Comparison of ENCODE assay signal across 8 cellular contexts in genomic region chr1:115099693-115100050, GRCh38. TPM values are rescaled to one million over a fixed set of nuclear protein-coding genes. Genes with fewer than 3 reads are reported as not detected.
DNase-seq lines count a peak whose midpoint lies in the region; ATAC-seq and TF ChIP-seq lines count a peak whose summit lies in the region.
"Had no signal": no experiment of that assay in that cellular context is flagged by ENCODE, and none has a peak within 500 bp of the region (broad histone marks: within the 10 kb centered on the region; RNA-seq: fewer than 3 reads in every experiment).

No MANE protein-coding gene starts in this region.

- H2AFZ ChIP-seq in fibroblast of lung (ENCODE audit: low read length), result peak overlapping the region; percentile 24

- CTCF ChIA-PET in Panc1 (lab: Charles Lee), result no interaction called here

- no peak overlapping the region for H3K27ac ChIP-seq in Panc1 (ENCODE audit: low read length)
- H3K27ac ChIP-seq in fibroblast of lung (ENCODE audit: insufficient read depth, low read length), result peak overlapping the region; percentile 28
- H3K27ac ChIP-seq in spleen, result peak overlapping the region; percentile 54 to 93 (median 88)

- WGBS in spleen, 5 donors, result 6 to 30% (median 24%) methylated on average over 1 of the region's 1 CpG

- peak overlapping the region; percentile 27 to 57; a peak in 3 of 4 replicates for H3K4me3 ChIP-seq in Panc1 (ENCODE audit: low read depth in 2 of 2, low read length in 2 of 2)
- peak overlapping the region in 3 of 4 experiments; percentile 37 to 40 (median 39) for H3K4me3 ChIP-seq in fibroblast of lung (replicated peaks in 1 of 4; ENCODE audit: control extremely low read depth in 1 of 4, insufficient read depth in 1 of 4, low read depth in 3 of 4, low read length in 4 of 4)
- H3K4me3 ChIP-seq in spleen, result peak overlapping the region in 6 of 8 donors; percentile 2 to 61 (median 31)

- DNase-seq in Panc1 (ENCODE audit: low read depth, low spot score), result no peak
- DNase-seq in fibroblast of lung (ENCODE audit: low read depth in 2 of 2), result peak in 1 of 2 donors; percentile 50
- no peak for DNase-seq in spleen
- no peak for DNase-seq in islet precursor cell
- DNase-seq: NCI-H2171 had no signal

- ATAC-seq in GM21723 (IDR thresholded peaks at IDR 0.05; ENCODE audit: unreplicated experiment) (peak; percentile 2), Panc1 (no peak), GM21515 (IDR thresholded peaks at IDR 0.05; ENCODE audit: unreplicated experiment) (no peak), HG02588 (IDR thresholded peaks at IDR 0.05; ENCODE audit: unreplicated experiment) (no peak)

- no peaks in the 10 kb centered on the region for H3K79me2 ChIP-seq in fibroblast of lung (ENCODE audit: control insufficient read depth, insufficient read depth, low read length)

- H4K20me1 ChIP-seq in fibroblast of lung (ENCODE audit: control insufficient read depth, extremely low read depth, insufficient read depth, low read length), result no peaks in the 10 kb centered on the region

- no peak for TF ChIP-seq POLR2A in spleen (IDR thresholded peaks at IDR 0.05)

- in situ Hi-C loops in Panc1 (cut with HindIII; ENCODE audit: low pct_unique_long_range_greater_than_20kb, low sequenced_read_pairs), result no loop called here

- H3K9me3 ChIP-seq in Panc1 (ENCODE audit: control insufficient read depth, insufficient read depth, low read depth, low read length) (no peaks in the 10 kb centered on the region), fibroblast of lung (ENCODE audit: control insufficient read depth, insufficient read depth, low read depth, low read length) (no peaks in the 10 kb centered on the region), spleen (no peaks in the 10 kb centered on the region)

- TF ChIP-seq CTCF in Panc1 (IDR thresholded peaks at IDR 0.05), result no peak
- TF ChIP-seq CTCF in fibroblast of lung (conservative IDR thresholded peaks at IDR 0.05 in 1 of 2, IDR thresholded peaks at IDR 0.05 in 1 of 2; ENCODE audit: low read depth in 1 of 2, low read length in 2 of 2), result no peak
- TF ChIP-seq CTCF in spleen (IDR thresholded peaks at IDR 0.05 in 8 of 11, conservative IDR thresholded peaks at IDR 0.05 in 3 of 11), result no peak

- H3K4me1 ChIP-seq in Panc1 (ENCODE audit: control insufficient read depth, insufficient read depth, low read length) (no peaks in the 10 kb centered on the region; the same call in 1 of the 2 replicates), fibroblast of lung (ENCODE audit: control insufficient read depth, extremely low read depth, insufficient read depth, low read length) (no peaks in the 10 kb centered on the region), spleen (peaks cover 3 to 30% (median 15%) of the 10 kb centered on the region in 6 donors)

- peak overlapping the region; percentile 69 for H3K4me2 ChIP-seq in fibroblast of lung (ENCODE audit: extremely low read depth, insufficient read depth, low read length)

- POLR2A ChIA-PET in Panc1 (lab: Charles Lee), result no interaction called here

- no TSS peak for BruUV-seq in Panc1 (replicated peaks; lab: Mats Ljungman, UMichigan)

- H3K9ac ChIP-seq in fibroblast of lung (ENCODE audit: insufficient read depth, low read length), result no peak overlapping the region

- H3K27me3 ChIP-seq in Panc1 (ENCODE audit: control insufficient read depth, insufficient read depth, low read length) (no peaks in the 10 kb centered on the region), fibroblast of lung (ENCODE audit: control insufficient read depth, insufficient read depth, low read length) (no peaks in the 10 kb centered on the region), spleen (replicated peaks in 1 of 7) (no peaks in the 10 kb centered on the region)

- no peaks in the 10 kb centered on the region; the same call in 1 of the 2 replicates for H3K36me3 ChIP-seq in Panc1 (ENCODE audit: control insufficient read depth, insufficient read depth, low read length)
- no peaks in the 10 kb centered on the region for H3K36me3 ChIP-seq in fibroblast of lung (ENCODE audit: control insufficient read depth, insufficient read depth, low read length)
- no peaks in the 10 kb centered on the region for H3K36me3 ChIP-seq in spleen

- intact Hi-C loops in Panc1 (cut with micrococcal nuclease; ENCODE audit: unreplicated experiment) (no loop called here), spleen (cut with DNase I; ENCODE audit: low total_unique reads) (no loop called here)

RNA-seq across cellular contexts. Expression of gene TSPAN2, which starts 10.4 kb away (rescaled TPM):
- total RNA-seq in Panc1 (2021; ENCODE audit: unreplicated experiment) (not detected), fibroblast of lung (0.66 and 2.1 TPM in 2 replicates), spleen (10 to 100 TPM in 1 of 7 donors, 1 to 10 TPM in 6; 4.2 to 14.7 (median 5.4) TPM)
- not detected for polyA plus RNA-seq in Panc1 (2012; ENCODE audit: insufficient read length)
- polyA plus RNA-seq in fibroblast of lung (0.08 and 0.20 TPM in 2 replicates), spleen (1 to 10 TPM in 2 of 3 donors, under 1 TPM in 1; 0.59 to 1.6 (median 1.0) TPM)
- 0.15 and 0.51 TPM in 2 replicates for polyA plus RNA-seq in fibroblast of lung (2012)
- polyA minus RNA-seq in fibroblast of lung (ENCODE audit: low replicate concordance), result not detected in 2 replicates
